Comparison of ENCODE assay signal across 8 cellular contexts in genomic region chr3:134249935-134250716, GRCh38. TPM values are rescaled to one million over a fixed set of nuclear protein-coding genes. Genes with fewer than 3 reads are reported as not detected.
DNase-seq lines count a peak whose midpoint lies in the region; ATAC-seq lines count a peak whose summit lies in the region.

No MANE protein-coding gene starts in this region.

- peaks cover 0 to 2% of the 10 kb centered on the region in 2 donors for H3K4me1 ChIP-seq in esophagus (ENCODE audit: control insufficient read depth in 2 of 2, insufficient read depth in 2 of 2, low read length in 1 of 2)

- peak overlapping the region; percentile 84 to 92 for H3K27ac ChIP-seq in esophagus (ENCODE audit: low read depth in 2 of 2, low read length in 1 of 2)

- DNase-seq in SKM-1 treated with dmso at 0.1 percent for 144 hours (lab: John Stamatoyannopoulos, UW; ENCODE audit: unreplicated experiment) (peak; percentile 24), SKM-1 (lab: John Stamatoyannopoulos, UW; ENCODE audit: unreplicated experiment) (no peak), NCI-H69 (lab: John Stamatoyannopoulos, UW) (peak; percentile 67), myocyte (ENCODE audit: low read depth) (peak; percentile 61)
- DNase-seq in activated T-cell treated with anti-CD3 and anti-CD28 coated beads, Interleukin-2, amount 50 U/mL, for 1 hour, result peak; percentile 59
- DNase-seq in stimulated activated naive CD4-positive, alpha-beta T cell treated with Interleukin-2 at 50 U/mL for 16 hours (lab: John Stamatoyannopoulos, UW), result peak; percentile 41

- H3K27me3 ChIP-seq in esophagus (ENCODE audit: control insufficient read depth in 1 of 2, insufficient read depth in 2 of 2, low read length in 2 of 2), result no peaks in the 10 kb centered on the region

- H3K9me3 ChIP-seq in esophagus (ENCODE audit: control insufficient read depth in 2 of 2, insufficient read depth in 1 of 2, low read depth in 1 of 2, low read length in 1 of 2), result no peaks in the 10 kb centered on the region

- H3K36me3 ChIP-seq in esophagus (ENCODE audit: control insufficient read depth in 2 of 2, insufficient read depth in 2 of 2, low read length in 1 of 2), result no peaks in the 10 kb centered on the region

- 0 to 1% methylated on average over 50 to 85 of the region's 85 CpGs for WGBS in esophagus, 2 donors

- peak overlapping the region; percentile 67 to 79 for H3K4me3 ChIP-seq in esophagus (ENCODE audit: low read depth in 1 of 2, low read length in 2 of 2)

- peak; percentile 54 for ATAC-seq in HG02885 (IDR thresholded peaks at IDR 0.05; ENCODE audit: poor library complexity, unreplicated experiment)

RNA-seq across cellular contexts. Expression of gene RYK, which starts 0.5 kb away (rescaled TPM):
- 10 to 100 TPM; 24.7 to 25.4 TPM for polyA plus RNA-seq in esophagus
- 47.3 and 51.0 TPM in 2 replicates for total RNA-seq in myocyte
- polyA plus RNA-seq in myocyte (2012), result 32.2 TPM
